18 cellular contexts compared by ENCODE assay signal in genomic region chr3:15359677-15360397, GRCh38. TPM values are rescaled to one million over a fixed set of nuclear protein-coding genes. Genes with fewer than 3 reads are reported as not detected.
DNase-seq lines count a peak whose midpoint lies in the region; TF ChIP-seq lines count a peak whose summit lies in the region.
"Had no signal": no experiment of that assay in that cellular context is flagged by ENCODE, and none has a peak within 500 bp of the region (broad histone marks: within the 10 kb centered on the region; RNA-seq: fewer than 3 reads in every experiment).

No MANE protein-coding gene starts in this region.

- TF ChIP-seq CTCF in OCI-LY7 (conservative IDR thresholded peaks at IDR 0.05; ENCODE audit: low read length) (no peak), brain microvascular endothelial cell (IDR thresholded peaks at IDR 0.05; ENCODE audit: low read depth, low read length, missing control alignments) (no peak), osteocyte (IDR thresholded peaks at IDR 0.05) (no peak)

- no peak overlapping the region for H3K4me2 ChIP-seq in OCI-LY7 (ENCODE audit: low read length)

- H3K27me3 ChIP-seq in brain microvascular endothelial cell (replicated peaks), result no peaks in the 10 kb centered on the region
- H3K27me3 ChIP-seq in HAP-1 (ENCODE audit: low read depth), result no peaks in the 10 kb centered on the region

- H3K9me3 ChIP-seq in OCI-LY7 (ENCODE audit: low read length) (no peaks in the 10 kb centered on the region), HAP-1 (no peaks in the 10 kb centered on the region)
- H3K9me3 ChIP-seq: left ventricle myocardium inferior, psoas muscle had no signal

- H3K4me1 ChIP-seq in OCI-LY7 (ENCODE audit: insufficient read depth, low read length, poor library complexity, severe bottlenecking), result peaks cover 65% of the 10 kb centered on the region
- H3K4me1 ChIP-seq in HAP-1, result peaks cover 20% of the 10 kb centered on the region
- H3K4me1 ChIP-seq: left ventricle myocardium inferior, psoas muscle had no signal

- no TSS peak for BruUV-seq in OCI-LY7 (replicated peaks; lab: Mats Ljungman, UMichigan)

- H3K36me3 ChIP-seq in OCI-LY7 (ENCODE audit: insufficient read depth, low read length) (no peaks in the 10 kb centered on the region), brain microvascular endothelial cell (replicated peaks) (no peaks in the 10 kb centered on the region), HAP-1 (replicated peaks) (no peaks in the 10 kb centered on the region)
- H3K36me3 ChIP-seq: left ventricle myocardium inferior had no signal

- H3K27ac Mint-ChIP-seq in osteocyte (ENCODE audit: unreplicated experiment), result peak overlapping the region; percentile 27
- H3K27ac Mint-ChIP-seq in activated naive CD4-positive, alpha-beta T cell treated with anti-CD3 and anti-CD28 coated beads for 36 hours, result no peak overlapping the region

- no peaks in the 10 kb centered on the region for H3K36me3 Mint-ChIP-seq in osteocyte (ENCODE audit: unreplicated experiment)
- no peaks in the 10 kb centered on the region for H3K36me3 Mint-ChIP-seq in activated naive CD4-positive, alpha-beta T cell treated with anti-CD3 and anti-CD28 coated beads for 36 hours (ENCODE audit: low read depth)
- H3K36me3 Mint-ChIP-seq: activated naive CD8-positive, alpha-beta T cell had no signal

- POLR2A ChIA-PET in OCI-LY7 (lab: Charles Lee), result interaction anchor here (0.6 to 2.4 kb wide), 4 partner anchors 12 to 1167 kb away, joined by 4 to 12 read pairs (median 6); no protein-coding TSS in a partner anchor

- H3K9me2 ChIP-seq in OCI-LY7 (ENCODE audit: insufficient read depth, low read length), result no peaks in the 10 kb centered on the region

- DNase-seq in ELR (ENCODE audit: low read depth) (peak; percentile 25), OCI-LY7 (ENCODE audit: low spot score) (no peak), brain microvascular endothelial cell (no peak), osteocyte (ENCODE audit: extremely low spot score, unreplicated experiment) (no peak), HAP-1 (ENCODE audit: low spot score in 2 of 2) (no peak)
- DNase-seq in activated CD4-positive, CD25-positive, alpha-beta regulatory T cell (lab: John Stamatoyannopoulos, UW), result no peak
- no peak for DNase-seq in activated naive CD4-positive, alpha-beta T cell treated with anti-CD3 and anti-CD28 coated beads for 36 hours
- DNase-seq: activated CD4-positive, alpha-beta T cell treated with anti-CD3 and anti-CD28 coated beads, Interleukin-2, amount 10 ng/mL, durations not matched to agents 7 days and 5 days; activated CD8-positive, alpha-beta memory T cell treated with anti-CD3 and anti-CD28 coated beads, Interleukin-2, amount 10 ng/mL, durations not matched to agents 7 days and 5 days; aorta; islet precursor cell; left ventricle myocardium inferior; NCI-H1436; NCI-H446; psoas muscle; stimulated activated naive CD4-positive, alpha-beta T cell treated with Interleukin-2 at 50 U/mL for 16 hours had no signal

- H3K4me1 Mint-ChIP-seq in osteocyte (ENCODE audit: unreplicated experiment), result peaks cover 27% of the 10 kb centered on the region
- H3K4me1 Mint-ChIP-seq in activated naive CD4-positive, alpha-beta T cell treated with anti-CD3 and anti-CD28 coated beads for 36 hours (ENCODE audit: low read depth), result peaks cover 60% of the 10 kb centered on the region

- CTCF ChIA-PET in OCI-LY7 (lab: Charles Lee; ENCODE audit: unreplicated experiment), result interaction anchor here (0.6 kb wide), 1 partner anchor 92 kb away, joined by 3 read pairs; no protein-coding TSS in a partner anchor
- CTCF ChIA-PET in activated naive CD4-positive, alpha-beta T cell treated with anti-CD3 and anti-CD28 coated beads for 36 hours (lab: Charles Lee), result interaction anchor here (0.7 kb wide), 1 partner anchor 20 kb away, joined by 3 read pairs; no protein-coding TSS in a partner anchor

- H3K79me2 ChIP-seq in OCI-LY7 (ENCODE audit: insufficient read depth, low read depth, low read length), result no peaks in the 10 kb centered on the region

- peak overlapping the region; percentile 84 for H3K27ac ChIP-seq in OCI-LY7 (ENCODE audit: low read depth, low read length, poor library complexity, severe bottlenecking)
- peak overlapping the region; percentile 75 for H3K27ac ChIP-seq in brain microvascular endothelial cell
- H3K27ac ChIP-seq: left ventricle myocardium inferior, psoas muscle had no signal

- H3K4me3 ChIP-seq in OCI-LY7 (ENCODE audit: low read depth, low read length, poor library complexity, severe bottlenecking) (no peak overlapping the region), brain microvascular endothelial cell (ENCODE audit: low read depth, low read length) (no peak overlapping the region), HAP-1 (no peak overlapping the region)
- H3K4me3 ChIP-seq: left ventricle myocardium inferior, psoas muscle had no signal

- intact Hi-C loops in OCI-LY7 (cut with micrococcal nuclease; ENCODE audit: unreplicated experiment), result no loop called here
- intact Hi-C loops in activated naive CD4-positive, alpha-beta T cell treated with anti-CD3 and anti-CD28 coated beads for 36 hours (cut with micrococcal nuclease), result loop anchor here (2.0 to 5.0 kb wide), 3 partner anchors 277 to 1151 kb away; partner anchors contain the start of gene NR2C2

- H2AFZ ChIP-seq in OCI-LY7 (ENCODE audit: low read length), result no peak overlapping the region

- in situ Hi-C loops in brain microvascular endothelial cell (cut with HindIII; ENCODE audit: low pct_ligation_motif_present, low sequenced_read_pairs), result no loop called here
- in situ Hi-C loops in HAP-1 (cut with MboI; ENCODE audit: low sequenced_read_pairs), result no loop called here

- peaks cover 4% of the 10 kb centered on the region for H3K27me3 Mint-ChIP-seq in osteocyte (ENCODE audit: unreplicated experiment)
- peaks cover 2% of the 10 kb centered on the region for H3K27me3 Mint-ChIP-seq in activated naive CD4-positive, alpha-beta T cell treated with anti-CD3 and anti-CD28 coated beads for 36 hours (ENCODE audit: low read depth)
- H3K27me3 Mint-ChIP-seq: activated CD4-positive, alpha-beta T cell treated with anti-CD3 and anti-CD28 coated beads, Interleukin-2, amount 10 ng/mL, durations not matched to agents 7 days and 5 days; activated CD8-positive, alpha-beta memory T cell treated with anti-CD3 and anti-CD28 coated beads, Interleukin-2, amount 10 ng/mL, durations not matched to agents 7 days and 5 days; activated naive CD8-positive, alpha-beta T cell had no signal

- H3K9me3 Mint-ChIP-seq in osteocyte (ENCODE audit: unreplicated experiment), result no peaks in the 10 kb centered on the region
- H3K9me3 Mint-ChIP-seq in activated naive CD4-positive, alpha-beta T cell treated with anti-CD3 and anti-CD28 coated beads for 36 hours, result no peaks in the 10 kb centered on the region
- H3K9me3 Mint-ChIP-seq: activated CD4-positive, alpha-beta T cell treated with anti-CD3 and anti-CD28 coated beads, Interleukin-2, amount 10 ng/mL, durations not matched to agents 7 days and 5 days; T-helper 2 cell treated with Interferon-gamma antibody and Interleukin-4, amounts not matched to agents 5 μg/mL and 100 μg/mL, for 36 hours had no signal

- no peak overlapping the region for H3K4me3 Mint-ChIP-seq in osteocyte (ENCODE audit: unreplicated experiment)
- no peak overlapping the region for H3K4me3 Mint-ChIP-seq in activated naive CD4-positive, alpha-beta T cell treated with anti-CD3 and anti-CD28 coated beads for 36 hours
- H3K4me3 Mint-ChIP-seq: activated CD4-positive, alpha-beta T cell treated with anti-CD3 and anti-CD28 coated beads, Interleukin-2, amount 10 ng/mL, durations not matched to agents 7 days and 5 days; activated CD8-positive, alpha-beta memory T cell treated with anti-CD3 and anti-CD28 coated beads, Interleukin-2, amount 10 ng/mL, durations not matched to agents 7 days and 5 days; activated naive CD8-positive, alpha-beta T cell had no signal

- no peaks in the 10 kb centered on the region for H4K20me1 ChIP-seq in OCI-LY7 (ENCODE audit: insufficient read depth, low read length)

RNA-seq across cellular contexts. Expression of gene SH3BP5, which starts 27.5 kb away (rescaled TPM):
- 15.1 and 15.7 TPM in 2 replicates for total RNA-seq in OCI-LY7 (2014; rRNA removed; shearing (Covaris generic))
- total RNA-seq in OCI-LY7 (2022) (24.8 and 31.3 TPM in 2 replicates), osteocyte (4.5 and 5.9 TPM in 2 replicates)
- total RNA-seq in activated naive CD4-positive, alpha-beta T cell treated with anti-CD3 and anti-CD28 coated beads for 36 hours, result 1 to 10 TPM; 7.9 to 9.0 TPM
